ENCODE assay signal across 14 cellular contexts in genomic region chr1:164662462-164662861, GRCh38.
"Had no signal": no experiment of that assay in that cellular context is flagged by ENCODE, and none has a peak within 500 bp of the region (broad histone marks: within the 10 kb centered on the region; RNA-seq: fewer than 3 reads in every experiment).

No MANE protein-coding gene starts in this region.

- ATAC-seq: left cardiac atrium; lower lobe of right lung; naive thymus-derived CD4-positive, alpha-beta T cell; stimulated activated naive CD8-positive, alpha-beta T cell treated with anti-CD3 and anti-CD28 coated beads, Interleukin-15, Interleukin-2, amounts not matched to agents 100 U/mL and 50 U/mL, for 24 hours had no signal

- H3K4me3 Mint-ChIP-seq: naive thymus-derived CD4-positive, alpha-beta T cell had no signal

- DNase-seq: activated CD4-positive, alpha-beta T cell treated with anti-CD3 and anti-CD28 coated beads, Interleukin-2, amount 50 U/mL, for 4 hours; activated CD4-positive, CD25-positive, alpha-beta regulatory T cell treated with anti-CD3 and anti-CD28 coated beads, Interleukin-2, amount 50 U/mL, for 72 hours; activated gamma-delta T cell treated with Interleukin-2 at 50 U/mL for 16 hours; activated T-cell treated with anti-CD3 and anti-CD28 coated beads, Interleukin-2, amount 50 U/mL, for 48 hours; colonic mucosa; effector CD8-positive, alpha-beta T cell; hypothalamus; left cardiac atrium; lower lobe of right lung; naive thymus-derived CD4-positive, alpha-beta T cell; stimulated activated CD4-positive, alpha-beta T cell treated with anti-CD3 and anti-CD28 coated beads, Interleukin-2, amount 100 ng/mL, for 48 hours; stimulated activated naive CD8-positive, alpha-beta T cell treated with anti-CD3 and anti-CD28 coated beads, Interleukin-15, Interleukin-2, amounts not matched to agents 100 U/mL and 50 U/mL, for 24 hours had no signal

- H3K9me3 ChIP-seq: ascending aorta, colonic mucosa, lower lobe of right lung had no signal

- H3K36me3 Mint-ChIP-seq: naive thymus-derived CD4-positive, alpha-beta T cell had no signal

- H3K4me3 ChIP-seq: ascending aorta, cardiac muscle cell, colonic mucosa, lower lobe of right lung had no signal

- H3K27me3 ChIP-seq: ascending aorta, cardiac muscle cell, colonic mucosa had no signal

- H3K27ac ChIP-seq: ascending aorta, cardiac muscle cell, colonic mucosa, lower lobe of right lung had no signal

- H3K36me3 ChIP-seq: ascending aorta, cardiac muscle cell, colonic mucosa, lower lobe of right lung had no signal
